Comparison of ENCODE assay signal across 8 cellular contexts in genomic region chr20:32190608-32191415, GRCh38. TPM values are rescaled to one million over a fixed set of nuclear protein-coding genes. Genes with fewer than 3 reads are reported as not detected.
A peak's percentile ranks its signal among the peaks of the same experiment; 100 is the strongest.
DNase-seq lines count a peak whose midpoint lies in the region; ATAC-seq, FAIRE-seq and TF ChIP-seq lines count a peak whose summit lies in the region.

No MANE protein-coding gene starts in this region.

- H2AFZ ChIP-seq in astrocyte (ENCODE audit: low read depth, low read length) = peak overlapping the region; percentile 95

- H3K27ac Mint-ChIP-seq in astrocyte (ENCODE audit: unreplicated experiment) = no peak overlapping the region
- H3K27ac Mint-ChIP-seq in memory B cell = peak overlapping the region; percentile 20

- H3K9me3 Mint-ChIP-seq in astrocyte (ENCODE audit: unreplicated experiment) (no peaks in the 10 kb centered on the region), memory B cell (no peaks in the 10 kb centered on the region)

- H3K4me1 Mint-ChIP-seq in astrocyte (ENCODE audit: low read depth, unreplicated experiment) (peaks cover 10% of the 10 kb centered on the region), memory B cell (peaks cover 6% of the 10 kb centered on the region)

- 42 to 48% methylated on average over 12 to 14 of the region's 14 CpGs for WGBS in upper lobe of left lung, 2 donors

- TF ChIP-seq POLR2A in upper lobe of left lung (IDR thresholded peaks at IDR 0.05) = no peak

- H3K4me3 Mint-ChIP-seq in astrocyte (ENCODE audit: unreplicated experiment) (peak overlapping the region; percentile 72), memory B cell (peak overlapping the region; percentile 70)

- TF ChIP-seq CTCF in cardiac muscle cell (IDR thresholded peaks at IDR 0.05; ENCODE audit: low read depth, low read length) = no peak
- no peak for TF ChIP-seq CTCF in astrocyte (IDR thresholded peaks at IDR 0.05; ENCODE audit: insufficient read depth, low read depth, low read length)
- TF ChIP-seq CTCF in upper lobe of left lung (IDR thresholded peaks at IDR 0.05) = no peak

- no peaks in the 10 kb centered on the region for H3K27me3 Mint-ChIP-seq in astrocyte (ENCODE audit: low read depth, unreplicated experiment)
- peaks cover 3% of the 10 kb centered on the region for H3K27me3 Mint-ChIP-seq in memory B cell

- no peaks in the 10 kb centered on the region for H3K9me3 ChIP-seq in cardiac muscle cell (ENCODE audit: low read depth)
- no peaks in the 10 kb centered on the region for H3K9me3 ChIP-seq in astrocyte (ENCODE audit: insufficient read depth, low read depth, low read length)
- no peaks in the 10 kb centered on the region for H3K9me3 ChIP-seq in upper lobe of left lung

- no peak for TF ChIP-seq EP300 in upper lobe of left lung (IDR thresholded peaks at IDR 0.05)

- no peaks in the 10 kb centered on the region for H3K27me3 ChIP-seq in cardiac muscle cell
- no peaks in the 10 kb centered on the region for H3K27me3 ChIP-seq in astrocyte (ENCODE audit: insufficient read depth, low read length)
- H3K27me3 ChIP-seq in upper lobe of left lung = no peaks in the 10 kb centered on the region

- H3K36me3 ChIP-seq in cardiac muscle cell (peaks cover 10% of the 10 kb centered on the region), astrocyte (ENCODE audit: insufficient read depth, low read length) (peaks cover 9% of the 10 kb centered on the region), upper lobe of left lung (peaks cover 3 to 13% (median 7%) of the 10 kb centered on the region in 4 donors)

- H3K9ac ChIP-seq in astrocyte (ENCODE audit: low read length) = peak overlapping the region; percentile 86

- intact Hi-C loops in left ventricle myocardium superior (cut with micrococcal nuclease) = no loop called here

- FAIRE-seq in astrocyte (lab: Jason Lieb, UNC) = no peak

- DNase-seq in cardiac muscle cell (ENCODE audit: low read depth in 1 of 2, low spot score in 1 of 2) (no peak), left ventricle myocardium superior (no peak), astrocyte (ENCODE audit: low read depth) (no peak), memory B cell (ENCODE audit: low spot score in 2 of 2) (no peak), upper lobe of left lung (no peak), GOT3 (lab: John Stamatoyannopoulos, UW) (no peak), AML-193 (lab: John Stamatoyannopoulos, UW) (no peak)

- peak overlapping the region; percentile 30 for H3K4me3 ChIP-seq in cardiac muscle cell
- peak overlapping the region; percentile 69 for H3K4me3 ChIP-seq in astrocyte (ENCODE audit: insufficient read depth, low read depth, low read length)
- H3K4me3 ChIP-seq in upper lobe of left lung = peak overlapping the region in 3 of 4 donors; percentile 61 to 77 (median 63)

- ATAC-seq in left ventricle myocardium superior = no peak
- ATAC-seq in memory B cell (ENCODE audit: low read depth) = no peak
- no peak for ATAC-seq in upper lobe of left lung (ENCODE audit: low FRiP score in 2 of 2)
- no peak for ATAC-seq in HG03139 (IDR thresholded peaks at IDR 0.05; ENCODE audit: unreplicated experiment)

- peak overlapping the region; percentile 95 for H3K4me2 ChIP-seq in astrocyte (ENCODE audit: low read length)

- peaks cover 9% of the 10 kb centered on the region for H3K36me3 Mint-ChIP-seq in astrocyte (ENCODE audit: low read depth, unreplicated experiment)
- peaks cover 16% of the 10 kb centered on the region for H3K36me3 Mint-ChIP-seq in memory B cell

- peaks cover 12% of the 10 kb centered on the region for H3K4me1 ChIP-seq in cardiac muscle cell (ENCODE audit: low read depth)
- H3K4me1 ChIP-seq in astrocyte (ENCODE audit: insufficient read depth, low read length) = peaks cover 12% of the 10 kb centered on the region
- peaks cover 22 to 68% (median 39%) of the 10 kb centered on the region in 4 donors for H3K4me1 ChIP-seq in upper lobe of left lung

- H3K79me2 ChIP-seq in astrocyte (ENCODE audit: insufficient read depth, low read length) = peaks cover 15% of the 10 kb centered on the region

- H4K20me1 ChIP-seq in astrocyte (ENCODE audit: insufficient read depth, low read length) = peaks cover 8% of the 10 kb centered on the region

- peak overlapping the region; percentile 13 for H3K27ac ChIP-seq in cardiac muscle cell
- H3K27ac ChIP-seq in astrocyte (ENCODE audit: low read depth, low read length) = no peak overlapping the region
- H3K27ac ChIP-seq in upper lobe of left lung = peak overlapping the region; percentile 55 to 88 (median 84)

RNA-seq across cellular contexts. Expression of gene PLAGL2, which starts 16.7 kb away (rescaled TPM):
- total RNA-seq in cardiac muscle cell (17.7 and 29.8 TPM in 2 replicates), left ventricle myocardium superior (6.7 TPM), astrocyte (14.7 and 15.3 TPM in 2 replicates), upper lobe of left lung (10 to 100 TPM; 11.4 to 17.1 (median 14.1) TPM)
- 18.3 and 29.3 TPM in 2 replicates for polyA plus RNA-seq in cardiac muscle cell

RNA-seq across cellular contexts. Expression of gene POFUT1, which starts 16.9 kb away (rescaled TPM):
- 26.2 and 31.4 TPM in 2 replicates for total RNA-seq in cardiac muscle cell
- polyA plus RNA-seq in cardiac muscle cell = 21.2 and 25.1 TPM in 2 replicates
- total RNA-seq in left ventricle myocardium superior = 24.1 TPM
- total RNA-seq in astrocyte = 60.6 and 65.5 TPM in 2 replicates
- total RNA-seq in upper lobe of left lung = 10 to 100 TPM; 12.6 to 31.5 (median 26.5) TPM
